In the genomic region with DNA sequence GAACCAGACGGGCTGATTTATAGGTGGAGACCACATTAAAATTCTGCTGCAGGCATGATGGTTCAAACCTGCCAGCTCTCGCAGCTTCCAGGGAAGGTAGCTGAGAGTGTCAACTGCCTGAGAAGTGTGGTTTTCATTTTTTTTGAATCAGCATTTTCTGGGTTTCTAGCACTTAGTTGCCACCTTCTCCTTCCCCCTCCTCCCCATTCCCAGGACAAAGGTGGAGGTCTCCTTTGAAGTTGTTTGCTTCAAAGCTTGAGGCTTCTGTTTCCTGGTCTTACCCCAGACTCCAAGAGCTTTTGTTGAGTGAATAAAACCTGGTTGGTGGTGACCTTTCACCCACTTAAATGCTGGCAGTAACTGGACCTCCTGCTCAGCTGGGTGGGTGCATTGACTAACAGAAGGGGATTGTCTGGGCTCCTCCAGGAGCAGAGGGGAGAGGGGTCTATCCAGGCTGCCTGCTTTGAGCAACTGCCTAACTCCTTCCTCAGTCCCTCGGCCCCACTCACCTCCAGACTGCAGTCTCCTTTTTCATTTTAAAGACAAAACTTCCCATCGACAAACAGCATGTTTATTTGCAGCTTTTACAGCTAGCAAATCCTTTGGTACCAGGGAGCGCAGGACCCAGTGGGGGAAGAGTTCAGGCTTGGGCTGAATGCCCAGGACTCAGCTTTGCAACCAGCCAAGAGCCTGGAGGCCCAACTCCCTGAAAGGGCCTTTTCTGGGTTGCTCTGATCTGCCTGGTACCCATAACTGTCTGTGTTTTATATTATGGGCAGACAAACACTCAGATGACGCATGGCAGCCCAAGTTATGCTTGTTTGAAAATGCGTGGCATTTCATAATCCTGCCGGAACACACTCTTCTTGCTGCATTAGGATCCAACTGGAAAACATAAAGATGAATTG, we compare ENCODE assay signal across 8 cellular contexts. TPM values are rescaled to one million over a fixed set of nuclear protein-coding genes. Genes with fewer than 3 reads are reported as not detected.
DNase-seq lines count a peak whose midpoint lies in the region; ATAC-seq and TF ChIP-seq lines count a peak whose summit lies in the region.

No MANE protein-coding gene starts in this region.

- DNase-seq in HuH-7 (ENCODE audit: low spot score) = peak; percentile 43
- DNase-seq in colonic mucosa = peak; percentile 34
- peak; percentile 78 for DNase-seq in left lobe of liver (ENCODE audit: low spot score)
- peak; percentile 96 for DNase-seq in superior temporal gyrus (ENCODE audit: extremely low spot score)
- no peak for DNase-seq in NCI-H1930 (lab: John Stamatoyannopoulos, UW)

- TF ChIP-seq CTCF in colonic mucosa (IDR thresholded peaks at IDR 0.05) = no peak

- peak; percentile 27 for ATAC-seq in left lobe of liver
- no peak for ATAC-seq in GM19463 (IDR thresholded peaks at IDR 0.05; ENCODE audit: unreplicated experiment)
- no peak for ATAC-seq in GM18502 (IDR thresholded peaks at IDR 0.05; ENCODE audit: poor library complexity, unreplicated experiment)
- no peak for ATAC-seq in GM18867 (IDR thresholded peaks at IDR 0.05; ENCODE audit: unreplicated experiment)

- no peaks in the 10 kb centered on the region for H3K36me3 ChIP-seq in colonic mucosa

- no peaks in the 10 kb centered on the region for H3K4me1 ChIP-seq in colonic mucosa

- peak overlapping the region; percentile 26 for H3K27ac ChIP-seq in colonic mucosa

- H3K4me3 ChIP-seq in colonic mucosa = no peak overlapping the region

- no peaks in the 10 kb centered on the region for H3K9me3 ChIP-seq in colonic mucosa

- intact Hi-C loops in colonic mucosa (cut with DNase I) = no loop called here

- peak overlapping the region in 1 of 2 donors; percentile 38 for H3K9ac ChIP-seq in colonic mucosa (ENCODE audit: low read depth in 2 of 2, low read length in 2 of 2)

- no peaks in the 10 kb centered on the region for H3K27me3 ChIP-seq in colonic mucosa

RNA-seq across cellular contexts. Expression of a gene that starts 3.6 kb away (rescaled TPM):
- total RNA-seq in colonic mucosa (100 to 1,000 TPM in 1 of 2 donors, 10 to 100 TPM in 1; 77.5 to 165 TPM), left lobe of liver (250 TPM)

Comparison
In these comparisons a context has a peak if more than half of its experiments do, and no peak if none do; other contexts are left out.
1. DNase-seq: peak in HuH-7 (single experiment), colonic mucosa (single experiment), left lobe of liver (single experiment) and superior temporal gyrus (single experiment); none in NCI-H1930 (0 of 2).